Comparison of ENCODE assay signal across 23 cellular contexts in genomic region chrX:11600578-11600977, GRCh38.
"Had no signal": no experiment of that assay in that cellular context is flagged by ENCODE, and none has a peak within 500 bp of the region (broad histone marks: within the 10 kb centered on the region; RNA-seq: fewer than 3 reads in every experiment).

No MANE protein-coding gene starts in this region.

- H3K36me3 Mint-ChIP-seq: activated naive CD4-positive, alpha-beta T cell treated with anti-CD3 and anti-CD28 coated beads, Interleukin-2, amount 10 ng/mL, durations not matched to agents 7 days and 5 days; activated naive CD8-positive, alpha-beta T cell treated with anti-CD3 and anti-CD28 coated beads for 36 hours had no signal

- H3K27ac ChIP-seq: SK-N-MC, VCaP had no signal

- ATAC-seq: activated CD4-positive, alpha-beta T cell treated with anti-CD3 and anti-CD28 coated beads for 36 hours; activated CD8-positive, alpha-beta T cell treated with anti-CD3 and anti-CD28 coated beads for 36 hours; activated T-cell treated with anti-CD3 and anti-CD28 coated beads, Interleukin-2, amount 50 U/mL, for 72 hours; Panc1; Right ventricle myocardium inferior had no signal

- H3K4me3 ChIP-seq: SK-N-MC had no signal

- DNase-seq: activated CD4-positive, alpha-beta T cell treated with anti-CD3 and anti-CD28 coated beads for 36 hours; activated CD8-positive, alpha-beta memory T cell treated with anti-CD3 and anti-CD28 coated beads, Interleukin-2, amount 50 U/mL, for 4 hours; activated CD8-positive, alpha-beta T cell treated with anti-CD3 and anti-CD28 coated beads for 36 hours; activated gamma-delta T cell treated with Interleukin-2 at 50 U/mL for 16 hours; activated naive CD4-positive, alpha-beta T cell treated with anti-CD3 and anti-CD28 coated beads, Interleukin-2, amount 10 ng/mL, durations not matched to agents 7 days and 5 days; activated naive CD8-positive, alpha-beta T cell treated with anti-CD3 and anti-CD28 coated beads for 36 hours; activated T-cell treated with anti-CD3 and anti-CD28 coated beads, Interleukin-2, amount 50 U/mL, for 72 hours; cerebellar nuclear complex; NCI-H1092; NCI-H1417; NCI-H1930; NCI-H2107; NCI-H2171 treated with DMSO at 0.1 percent for 48 hours; NCI-H226; NCI-H526; NCI-H774; RPMI8226; T-helper 1 cell had no signal

- H3K4me3 Mint-ChIP-seq: activated CD4-positive, alpha-beta T cell treated with anti-CD3 and anti-CD28 coated beads for 36 hours; activated CD8-positive, alpha-beta T cell treated with anti-CD3 and anti-CD28 coated beads for 36 hours; activated naive CD4-positive, alpha-beta T cell treated with anti-CD3 and anti-CD28 coated beads, Interleukin-2, amount 10 ng/mL, durations not matched to agents 7 days and 5 days; activated naive CD8-positive, alpha-beta T cell treated with anti-CD3 and anti-CD28 coated beads for 36 hours; activated T-cell treated with anti-CD3 and anti-CD28 coated beads, Interleukin-2, amount 50 U/mL, for 72 hours had no signal

- H3K27ac Mint-ChIP-seq: activated CD4-positive, alpha-beta T cell treated with anti-CD3 and anti-CD28 coated beads for 36 hours; activated CD8-positive, alpha-beta T cell treated with anti-CD3 and anti-CD28 coated beads for 36 hours; activated naive CD4-positive, alpha-beta T cell treated with anti-CD3 and anti-CD28 coated beads, Interleukin-2, amount 10 ng/mL, durations not matched to agents 7 days and 5 days; activated naive CD8-positive, alpha-beta T cell treated with anti-CD3 and anti-CD28 coated beads for 36 hours; activated T-cell treated with anti-CD3 and anti-CD28 coated beads, Interleukin-2, amount 50 U/mL, for 72 hours; activated T-helper 2 cell treated with anti-CD3 and anti-CD28 coated beads, Interferon-gamma antibody, Interleukin-2, Interleukin-4, amounts not matched to agents 10 μg/mL and 5 μg/mL and 100 μg/mL, durations not matched to agents 14 hours and 24 hours and 36 hours had no signal

- H3K27me3 Mint-ChIP-seq: activated naive CD8-positive, alpha-beta T cell treated with anti-CD3 and anti-CD28 coated beads for 36 hours had no signal

- H3K9me3 Mint-ChIP-seq: activated CD8-positive, alpha-beta T cell treated with anti-CD3 and anti-CD28 coated beads for 36 hours; activated naive CD4-positive, alpha-beta T cell treated with anti-CD3 and anti-CD28 coated beads, Interleukin-2, amount 10 ng/mL, durations not matched to agents 7 days and 5 days; activated naive CD8-positive, alpha-beta T cell treated with anti-CD3 and anti-CD28 coated beads for 36 hours; activated T-cell treated with anti-CD3 and anti-CD28 coated beads, Interleukin-2, amount 50 U/mL, for 72 hours; activated T-helper 2 cell treated with anti-CD3 and anti-CD28 coated beads, Interferon-gamma antibody, Interleukin-2, Interleukin-4, amounts not matched to agents 10 μg/mL and 5 μg/mL and 100 μg/mL, durations not matched to agents 14 hours and 24 hours and 36 hours had no signal

- H3K4me1 Mint-ChIP-seq: activated CD4-positive, alpha-beta T cell treated with anti-CD3 and anti-CD28 coated beads for 36 hours; activated naive CD4-positive, alpha-beta T cell treated with anti-CD3 and anti-CD28 coated beads, Interleukin-2, amount 10 ng/mL, durations not matched to agents 7 days and 5 days; activated naive CD8-positive, alpha-beta T cell treated with anti-CD3 and anti-CD28 coated beads for 36 hours had no signal
